1 cellular context compared by ENCODE assay signal in the genomic region with DNA sequence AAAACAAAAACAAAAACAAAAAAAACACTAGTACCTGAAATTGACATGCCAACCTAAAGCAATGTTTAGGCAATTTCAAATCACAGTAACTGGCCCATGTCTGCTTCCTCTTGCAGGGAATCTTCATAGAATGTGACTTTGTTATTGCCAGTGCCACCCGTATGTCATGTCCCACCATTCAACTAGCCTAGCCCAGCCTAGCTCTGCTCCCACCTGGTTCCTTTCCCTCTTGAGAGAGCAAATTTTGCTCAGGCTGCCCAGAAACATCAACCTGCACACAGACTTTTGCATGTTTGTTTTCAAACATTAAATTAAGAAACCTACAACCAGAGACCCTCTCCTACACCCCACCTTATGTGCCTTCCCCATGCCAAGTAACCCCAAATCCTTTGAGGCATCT.
TF ChIP-seq lines count a peak whose summit lies in the region.

No MANE protein-coding gene starts in this region.

TF ChIP-seq in H1, 55 proteins besides CTCF, POLR2A, EP300 and RAD21 (continued from another document):
- TF ChIP-seq ZNF274 (IDR thresholded peaks at IDR 0.05; ENCODE audit: borderline replicate concordance, extremely low read depth, low read length) (no peak), SRF (IDR thresholded peaks at IDR 0.05; ENCODE audit: low read depth, low read length) (no peak), SAP30 (IDR thresholded peaks at IDR 0.05; ENCODE audit: insufficient read depth, insufficient replicate concordance, low read length) (no peak), SP1 (IDR thresholded peaks at IDR 0.05; ENCODE audit: low read depth, low read length) (no peak), NANOG (IDR thresholded peaks at IDR 0.05; ENCODE audit: insufficient read depth, low read depth, low read length, poor library complexity, severe bottlenecking) (no peak), BRCA1 (IDR thresholded peaks at IDR 0.05; ENCODE audit: low read depth, low read length) (no peak), EGR1 (IDR thresholded peaks at IDR 0.05; ENCODE audit: borderline replicate concordance, low read depth, low read length) (no peak), CHD7 (IDR thresholded peaks at IDR 0.05; ENCODE audit: insufficient replicate concordance, low read length) (no peak), KDM5A (IDR thresholded peaks at IDR 0.05; ENCODE audit: low read length) (no peak), GABPA (IDR thresholded peaks at IDR 0.05; ENCODE audit: borderline replicate concordance, insufficient read depth, low read length) (no peak)
- TF ChIP-seq, protein P1, sequence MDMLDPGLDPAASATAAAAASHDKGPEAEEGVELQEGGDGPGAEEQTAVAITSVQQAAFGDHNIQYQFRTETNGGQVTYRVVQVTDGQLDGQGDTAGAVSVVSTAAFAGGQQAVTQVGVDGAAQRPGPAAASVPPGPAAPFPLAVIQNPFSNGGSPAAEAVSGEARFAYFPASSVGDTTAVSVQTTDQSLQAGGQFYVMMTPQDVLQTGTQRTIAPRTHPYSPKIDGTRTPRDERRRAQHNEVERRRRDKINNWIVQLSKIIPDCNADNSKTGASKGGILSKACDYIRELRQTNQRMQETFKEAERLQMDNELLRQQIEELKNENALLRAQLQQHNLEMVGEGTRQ (IDR thresholded peaks at IDR 0.05; ENCODE audit: low read length) = no peak
